In the genomic region with DNA sequence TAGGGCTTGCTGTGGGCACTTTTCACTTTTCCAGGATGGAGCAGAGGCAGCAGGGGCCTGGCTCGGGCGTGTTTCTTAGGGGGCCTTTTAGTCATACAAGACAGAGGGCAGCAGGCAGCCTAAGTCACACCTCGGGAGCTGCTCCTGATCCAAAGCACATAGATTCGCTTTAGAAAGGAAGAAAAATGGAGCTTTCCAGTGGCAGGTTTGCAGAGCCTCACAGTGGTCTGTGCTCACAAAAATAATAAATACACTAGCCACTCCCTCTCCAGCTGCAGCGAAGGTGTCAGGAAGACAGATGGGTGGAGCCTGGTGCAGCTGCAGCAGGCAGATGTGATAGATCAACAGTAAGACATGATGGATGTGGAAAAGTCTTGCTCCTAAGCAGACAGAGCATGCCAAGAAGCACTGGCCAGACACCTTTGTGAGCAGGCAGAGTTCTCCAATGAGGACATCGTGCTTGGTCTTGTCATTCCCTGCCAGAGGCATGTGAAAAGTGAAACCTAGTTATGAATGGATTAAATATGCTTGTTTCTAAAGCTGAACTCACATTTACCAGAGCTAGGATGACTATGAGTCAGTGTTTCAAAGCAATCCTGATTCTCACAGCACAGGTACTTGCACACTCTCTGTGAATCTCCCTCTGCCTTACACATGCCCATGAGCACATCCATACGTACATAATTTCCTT, we compare ENCODE assay signal across 8 cellular contexts.
DNase-seq lines count a peak whose midpoint lies in the region; ATAC-seq and TF ChIP-seq lines count a peak whose summit lies in the region.

No MANE protein-coding gene starts in this region.

- in situ Hi-C loops in ACHN (cut with HindIII; ENCODE audit: low pct_ligation_motif_present, low pct_unique_long_range_greater_than_20kb, low sequenced_read_pairs): no loop called here

- H3K27me3 Mint-ChIP-seq in activated T-cell treated with anti-CD3 and anti-CD28 coated beads, Interleukin-2, amount 50 U/mL, for 72 hours (ENCODE audit: low read depth): no peaks in the 10 kb centered on the region

- peaks cover 72% of the 10 kb centered on the region for H3K4me1 Mint-ChIP-seq in activated T-cell treated with anti-CD3 and anti-CD28 coated beads, Interleukin-2, amount 50 U/mL, for 72 hours (ENCODE audit: low read depth)

- POLR2A ChIA-PET in AG04449 (lab: Yijun Ruan, JAX): no interaction called here

- no peaks in the 10 kb centered on the region for H3K9me3 Mint-ChIP-seq in activated T-cell treated with anti-CD3 and anti-CD28 coated beads, Interleukin-2, amount 50 U/mL, for 72 hours

- DNase-seq in AG04449 (ENCODE audit: low read depth, low spot score) (no peak), HFF-Myc (ENCODE audit: extremely low read depth, low read depth) (no peak), left kidney (ENCODE audit: low read depth, low spot score) (peak; percentile 84), GM20000 (ENCODE audit: low spot score) (no peak), ACHN (no peak), HUDEP-2 (lab: John Stamatoyannopoulos, UW; ENCODE audit: unreplicated experiment in 76 of 76) (no peak)
- DNase-seq in activated T-cell treated with anti-CD3 and anti-CD28 coated beads, Interleukin-2, amount 50 U/mL, for 72 hours: peak; percentile 37 to 63

- TF ChIP-seq CTCF in AG04449 (IDR thresholded peaks at IDR 0.05; ENCODE audit: insufficient read depth, low read length, missing control alignments) (no peak), HFF-Myc (IDR thresholded peaks at IDR 0.05; ENCODE audit: low read depth, low read length, missing control alignments) (no peak), GM20000 (IDR thresholded peaks at IDR 0.05; ENCODE audit: extremely low read depth, missing control alignments) (no peak)

- H3K27ac Mint-ChIP-seq in activated T-cell treated with anti-CD3 and anti-CD28 coated beads, Interleukin-2, amount 50 U/mL, for 72 hours: peak overlapping the region; percentile 79

- H3K4me3 Mint-ChIP-seq in activated T-cell treated with anti-CD3 and anti-CD28 coated beads, Interleukin-2, amount 50 U/mL, for 72 hours: peak overlapping the region; percentile 76 to 86

- H3K4me3 ChIP-seq in AG04449 (ENCODE audit: low read depth, low read length): peak overlapping the region; percentile 40
- H3K4me3 ChIP-seq in HFF-Myc (replicated peaks; ENCODE audit: low read depth, low read length): peak overlapping the region; percentile 12

- CTCF ChIA-PET in AG04449 (lab: Yijun Ruan, JAX): interaction anchor here (1.1 to 3.2 kb wide), 6 partner anchors 9 to 136 kb away, joined by 3 to 34 read pairs (median 4); no protein-coding TSS in a partner anchor

- peaks cover 0 to 2% of the 10 kb centered on the region in 2 donors for H3K36me3 Mint-ChIP-seq in activated T-cell treated with anti-CD3 and anti-CD28 coated beads, Interleukin-2, amount 50 U/mL, for 72 hours (ENCODE audit: insufficient read depth in 2 of 2)

- ATAC-seq in activated T-cell treated with anti-CD3 and anti-CD28 coated beads, Interleukin-2, amount 50 U/mL, for 72 hours (replicated peaks in 1 of 2): peak; percentile 89 to 90
- no peak for ATAC-seq in GM21526 (IDR thresholded peaks at IDR 0.05; ENCODE audit: low FRiP score, unreplicated experiment)

Comparison
In these comparisons a context has a peak if more than half of its experiments do, and no peak if none do; other contexts are left out.
1. DNase-seq: peak in activated T-cell treated with anti-CD3 and anti-CD28 coated beads, Interleukin-2, amount 50 U/mL, for 72 hours (2 of 2) and left kidney (single experiment); none in AG04449 (single experiment), HFF-Myc (single experiment), GM20000 (single experiment), ACHN (single experiment) and HUDEP-2 (0 of 76).